17 cellular contexts compared by ENCODE assay signal in genomic region chr18:78138993-78139496, GRCh38.
DNase-seq lines count a peak whose midpoint lies in the region; ATAC-seq and TF ChIP-seq lines count a peak whose summit lies in the region.
"Had no signal": no experiment of that assay in that cellular context is flagged by ENCODE, and none has a peak within 500 bp of the region (broad histone marks: within the 10 kb centered on the region; RNA-seq: fewer than 3 reads in every experiment).

No MANE protein-coding gene starts in this region.

- no peak overlapping the region for H3K27ac Mint-ChIP-seq in activated CD8-positive, alpha-beta memory T cell treated with anti-CD3 and anti-CD28 coated beads, Interleukin-2, amount 10 ng/mL, durations not matched to agents 7 days and 5 days
- H3K27ac Mint-ChIP-seq: activated CD4-positive, alpha-beta T cell treated with anti-CD3 and anti-CD28 coated beads, Interleukin-2, amount 10 ng/mL, durations not matched to agents 7 days and 5 days; activated naive CD4-positive, alpha-beta T cell treated with anti-CD3 and anti-CD28 coated beads, Interleukin-2, amount 50 U/mL, for 24 hours; nephron had no signal

- no peaks in the 10 kb centered on the region for H3K9me3 Mint-ChIP-seq in activated CD8-positive, alpha-beta memory T cell treated with anti-CD3 and anti-CD28 coated beads, Interleukin-2, amount 10 ng/mL, durations not matched to agents 7 days and 5 days (ENCODE audit: low read depth)
- H3K9me3 Mint-ChIP-seq: activated CD4-positive, alpha-beta T cell treated with anti-CD3 and anti-CD28 coated beads, Interleukin-2, amount 10 ng/mL, durations not matched to agents 7 days and 5 days; activated naive CD4-positive, alpha-beta T cell treated with anti-CD3 and anti-CD28 coated beads, Interleukin-2, amount 50 U/mL, for 24 hours; nephron had no signal

- no peak overlapping the region for H3K4me2 ChIP-seq in mammary epithelial cell (ENCODE audit: insufficient read depth, low read depth, low read length)

- no peaks in the 10 kb centered on the region for H3K27me3 Mint-ChIP-seq in activated CD8-positive, alpha-beta memory T cell treated with anti-CD3 and anti-CD28 coated beads, Interleukin-2, amount 10 ng/mL, durations not matched to agents 7 days and 5 days
- H3K27me3 Mint-ChIP-seq: activated CD4-positive, alpha-beta T cell treated with anti-CD3 and anti-CD28 coated beads, Interleukin-2, amount 10 ng/mL, durations not matched to agents 7 days and 5 days had no signal

- H3K79me2 ChIP-seq in mammary epithelial cell (ENCODE audit: insufficient read depth, low read length) = no peaks in the 10 kb centered on the region

- no peaks in the 10 kb centered on the region for H3K4me1 ChIP-seq in mammary epithelial cell (ENCODE audit: insufficient read depth, low read length)
- H3K4me1 ChIP-seq: colonic mucosa, Peyer's patch had no signal

- TF ChIP-seq CTCF in mammary epithelial cell (conservative IDR thresholded peaks at IDR 0.05 in 1 of 2, IDR thresholded peaks at IDR 0.05 in 1 of 2; ENCODE audit: extremely low read depth in 1 of 2, insufficient read depth in 1 of 2, low read depth in 1 of 2, low read length in 2 of 2) = no peak

- H2AFZ ChIP-seq in mammary epithelial cell (ENCODE audit: low read depth, low read length) = no peak overlapping the region

- H3K4me3 ChIP-seq in mammary epithelial cell (replicated peaks in 1 of 3; ENCODE audit: insufficient read depth in 1 of 3, low read depth in 2 of 3, low read length in 3 of 3) = no peak overlapping the region
- H3K4me3 ChIP-seq: colonic mucosa, Peyer's patch, SK-N-MC had no signal

- H3K9ac ChIP-seq in mammary epithelial cell (ENCODE audit: insufficient read depth, low read length) = no peak overlapping the region

- H3K4me1 Mint-ChIP-seq in activated CD8-positive, alpha-beta memory T cell treated with anti-CD3 and anti-CD28 coated beads, Interleukin-2, amount 10 ng/mL, durations not matched to agents 7 days and 5 days = no peaks in the 10 kb centered on the region
- H3K4me1 Mint-ChIP-seq: activated CD4-positive, alpha-beta T cell treated with anti-CD3 and anti-CD28 coated beads, Interleukin-2, amount 10 ng/mL, durations not matched to agents 7 days and 5 days; activated naive CD4-positive, alpha-beta T cell treated with anti-CD3 and anti-CD28 coated beads, Interleukin-2, amount 50 U/mL, for 24 hours; nephron had no signal

- intact Hi-C loops in mammary epithelial cell (cut with micrococcal nuclease) = no loop called here

- in situ Hi-C loops in mammary epithelial cell (cut with MboI; ENCODE audit: low sequenced_read_pairs in 2 of 2) = no loop called here

- H3K4me3 Mint-ChIP-seq in activated CD8-positive, alpha-beta memory T cell treated with anti-CD3 and anti-CD28 coated beads, Interleukin-2, amount 10 ng/mL, durations not matched to agents 7 days and 5 days = no peak overlapping the region
- H3K4me3 Mint-ChIP-seq: activated CD4-positive, alpha-beta T cell treated with anti-CD3 and anti-CD28 coated beads, Interleukin-2, amount 10 ng/mL, durations not matched to agents 7 days and 5 days; activated naive CD4-positive, alpha-beta T cell treated with anti-CD3 and anti-CD28 coated beads, Interleukin-2, amount 50 U/mL, for 24 hours; nephron had no signal

- DNase-seq in DMS153 treated with DMSO at 0.1 percent for 48 hours (lab: John Stamatoyannopoulos, UW; ENCODE audit: unreplicated experiment) (peak; percentile 45), NCI-H1417 treated with DMSO at 0.1 percent for 48 hours (lab: John Stamatoyannopoulos, UW) (peak; percentile 45), NCI-H524 treated with DMSO at 0.1 percent for 48 hours (lab: John Stamatoyannopoulos, UW) (peak; percentile 95), medulla oblongata (ENCODE audit: extremely low spot score) (peak; percentile 70), NCI-H1930 (lab: John Stamatoyannopoulos, UW) (no peak), mammary epithelial cell (no peak), NOMO-1 treated with DMSO at 0.1 percent for 48 hours (lab: John Stamatoyannopoulos, UW; ENCODE audit: unreplicated experiment) (no peak)
- no peak for DNase-seq in activated CD8-positive, alpha-beta memory T cell treated with anti-CD3 and anti-CD28 coated beads, Interleukin-2, amount 10 ng/mL, durations not matched to agents 7 days and 5 days
- DNase-seq: activated CD4-positive, alpha-beta T cell treated with anti-CD3 and anti-CD28 coated beads, Interleukin-2, amount 10 ng/mL, durations not matched to agents 7 days and 5 days; colonic mucosa; COR-L47; H7; NCI-H446 treated with DMSO at 0.1 percent for 48 hours; Peyer's patch had no signal

- H3K36me3 ChIP-seq in mammary epithelial cell (ENCODE audit: insufficient read depth, low read length) = no peaks in the 10 kb centered on the region
- H3K36me3 ChIP-seq: colonic mucosa, Peyer's patch had no signal

- WGBS in mammary epithelial cell (ENCODE audit: low coverage, missing lambda C conversion rate) = 54% methylated on average over 10 of the region's 11 CpGs

- no peaks in the 10 kb centered on the region for H3K27me3 ChIP-seq in mammary epithelial cell (ENCODE audit: insufficient read depth, low read length)
- H3K27me3 ChIP-seq: colonic mucosa, Peyer's patch had no signal

- dilution Hi-C loops in mammary epithelial cell (cut with HindIII; ENCODE audit: low sequenced_read_pairs) = no loop called here

- no peak for ATAC-seq in activated CD8-positive, alpha-beta memory T cell treated with anti-CD3 and anti-CD28 coated beads, Interleukin-2, amount 10 ng/mL, durations not matched to agents 7 days and 5 days

- H3K9me3 ChIP-seq in mammary epithelial cell (replicated peaks; ENCODE audit: insufficient read depth, low read length) = peaks cover 36% of the 10 kb centered on the region
- H3K9me3 ChIP-seq: colonic mucosa, Peyer's patch had no signal

- CTCF ChIA-PET in mammary epithelial cell (lab: Charles Lee; ENCODE audit: low non-redundant PET) = no interaction called here
- CTCF ChIA-PET in activated CD8-positive, alpha-beta memory T cell treated with anti-CD3 and anti-CD28 coated beads, Interleukin-2, amount 10 ng/mL, durations not matched to agents 7 days and 5 days (lab: Charles Lee) = no interaction called here

- no TSS peak for BruUV-seq in mammary epithelial cell (replicated peaks; lab: Mats Ljungman, UMichigan)

- H3K27ac ChIP-seq in mammary epithelial cell (ENCODE audit: insufficient read depth, low read depth, low read length) = no peak overlapping the region
- H3K27ac ChIP-seq: colonic mucosa, Peyer's patch, SK-N-MC had no signal

- no peaks in the 10 kb centered on the region for H4K20me1 ChIP-seq in mammary epithelial cell (ENCODE audit: insufficient read depth, low read length)

- no peaks in the 10 kb centered on the region for H3K36me3 Mint-ChIP-seq in activated CD8-positive, alpha-beta memory T cell treated with anti-CD3 and anti-CD28 coated beads, Interleukin-2, amount 10 ng/mL, durations not matched to agents 7 days and 5 days
- H3K36me3 Mint-ChIP-seq: activated naive CD4-positive, alpha-beta T cell treated with anti-CD3 and anti-CD28 coated beads, Interleukin-2, amount 50 U/mL, for 24 hours had no signal

Comparison
In these comparisons a context has a peak if more than half of its experiments do, and no peak if none do; other contexts are left out.
1. DNase-seq: peak in DMS153 treated with DMSO at 0.1 percent for 48 hours (single experiment), NCI-H1417 treated with DMSO at 0.1 percent for 48 hours (single experiment), NCI-H524 treated with DMSO at 0.1 percent for 48 hours (single experiment) and medulla oblongata (single experiment); none in NCI-H1930 (0 of 2), mammary epithelial cell (single experiment), NOMO-1 treated with DMSO at 0.1 percent for 48 hours (single experiment) and activated CD8-positive, alpha-beta memory T cell treated with anti-CD3 and anti-CD28 coated beads, Interleukin-2, amount 10 ng/mL, durations not matched to agents 7 days and 5 days (single experiment).